In the genomic region with DNA sequence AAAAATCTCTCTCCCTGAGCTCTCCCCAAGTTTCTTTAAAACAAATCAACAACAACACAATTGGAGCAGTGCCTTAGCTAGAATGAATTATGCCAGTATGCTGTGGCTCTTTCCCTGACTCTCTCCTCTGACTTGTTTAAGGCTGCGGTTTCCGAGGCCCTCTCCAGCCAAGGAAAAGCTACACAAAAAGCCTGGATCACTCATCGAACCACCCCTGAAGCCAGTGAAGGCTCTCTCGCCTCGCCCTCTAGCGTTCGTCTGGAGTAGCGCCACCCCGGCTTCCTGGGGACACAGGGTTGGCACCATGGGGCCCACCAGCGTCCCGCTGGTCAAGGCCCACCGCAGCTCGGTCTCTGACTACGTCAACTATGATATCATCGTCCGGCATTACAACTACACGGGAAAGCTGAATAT, we compare ENCODE assay signal across 1 cellular context.
A peak's percentile ranks its signal among the peaks of the same experiment; 100 is the strongest.
TF ChIP-seq lines count a peak whose summit lies in the region.

No MANE protein-coding gene starts in this region.

TF ChIP-seq in HEK293, 187 proteins besides CTCF, POLR2A, EP300 and RAD21 (continued from another document and continues in another):
- peak; percentile 58 for TF ChIP-seq PATZ1 (tag by site-specific recombination; IDR thresholded peaks at IDR 0.05)
- TF ChIP-seq ZNF621 (tag by site-specific recombination; IDR thresholded peaks at IDR 0.05), result no peak
- no peak for TF ChIP-seq OSR2 (tag by site-specific recombination; IDR thresholded peaks at IDR 0.05)
- no peak for TF ChIP-seq GLI2 (tag by site-specific recombination; IDR thresholded peaks at IDR 0.05; ENCODE audit: borderline replicate concordance, low read depth)
- peak; percentile 87 for TF ChIP-seq ZNF561 (tag by site-specific recombination; IDR thresholded peaks at IDR 0.05; ENCODE audit: borderline replicate concordance)
- TF ChIP-seq ZBTB20 (tag by site-specific recombination; IDR thresholded peaks at IDR 0.05), result 0 out of 2 replicates have a peak, but pooled peaks have one; percentile 21
- TF ChIP-seq ZNF843 (tag by site-specific recombination; IDR thresholded peaks at IDR 0.05), result 0 out of 2 replicates have a peak, but pooled peaks have one; percentile 16
- TF ChIP-seq, protein P1, sequence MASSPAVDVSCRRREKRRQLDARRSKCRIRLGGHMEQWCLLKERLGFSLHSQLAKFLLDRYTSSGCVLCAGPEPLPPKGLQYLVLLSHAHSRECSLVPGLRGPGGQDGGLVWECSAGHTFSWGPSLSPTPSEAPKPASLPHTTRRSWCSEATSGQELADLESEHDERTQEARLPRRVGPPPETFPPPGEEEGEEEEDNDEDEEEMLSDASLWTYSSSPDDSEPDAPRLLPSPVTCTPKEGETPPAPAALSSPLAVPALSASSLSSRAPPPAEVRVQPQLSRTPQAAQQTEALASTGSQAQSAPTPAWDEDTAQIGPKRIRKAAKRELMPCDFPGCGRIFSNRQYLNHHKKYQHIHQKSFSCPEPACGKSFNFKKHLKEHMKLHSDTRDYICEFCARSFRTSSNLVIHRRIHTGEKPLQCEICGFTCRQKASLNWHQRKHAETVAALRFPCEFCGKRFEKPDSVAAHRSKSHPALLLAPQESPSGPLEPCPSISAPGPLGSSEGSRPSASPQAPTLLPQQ (tag by site-specific recombination; IDR thresholded peaks at IDR 0.05), result peak; percentile 100
- TF ChIP-seq ZNF548 (tag by site-specific recombination; IDR thresholded peaks at IDR 0.05), result no peak
- 0 out of 2 replicates have a peak, but pooled peaks have one; percentile 7 for TF ChIP-seq ZBTB44 (tag by site-specific recombination; IDR thresholded peaks at IDR 0.05)
- peak; percentile 83 for TF ChIP-seq ZNF660 (tag by site-specific recombination; IDR thresholded peaks at IDR 0.05)
- no peak for TF ChIP-seq ZNF391 (tag by site-specific recombination; IDR thresholded peaks at IDR 0.05; ENCODE audit: borderline replicate concordance, low read depth)
- TF ChIP-seq, protein P2, sequence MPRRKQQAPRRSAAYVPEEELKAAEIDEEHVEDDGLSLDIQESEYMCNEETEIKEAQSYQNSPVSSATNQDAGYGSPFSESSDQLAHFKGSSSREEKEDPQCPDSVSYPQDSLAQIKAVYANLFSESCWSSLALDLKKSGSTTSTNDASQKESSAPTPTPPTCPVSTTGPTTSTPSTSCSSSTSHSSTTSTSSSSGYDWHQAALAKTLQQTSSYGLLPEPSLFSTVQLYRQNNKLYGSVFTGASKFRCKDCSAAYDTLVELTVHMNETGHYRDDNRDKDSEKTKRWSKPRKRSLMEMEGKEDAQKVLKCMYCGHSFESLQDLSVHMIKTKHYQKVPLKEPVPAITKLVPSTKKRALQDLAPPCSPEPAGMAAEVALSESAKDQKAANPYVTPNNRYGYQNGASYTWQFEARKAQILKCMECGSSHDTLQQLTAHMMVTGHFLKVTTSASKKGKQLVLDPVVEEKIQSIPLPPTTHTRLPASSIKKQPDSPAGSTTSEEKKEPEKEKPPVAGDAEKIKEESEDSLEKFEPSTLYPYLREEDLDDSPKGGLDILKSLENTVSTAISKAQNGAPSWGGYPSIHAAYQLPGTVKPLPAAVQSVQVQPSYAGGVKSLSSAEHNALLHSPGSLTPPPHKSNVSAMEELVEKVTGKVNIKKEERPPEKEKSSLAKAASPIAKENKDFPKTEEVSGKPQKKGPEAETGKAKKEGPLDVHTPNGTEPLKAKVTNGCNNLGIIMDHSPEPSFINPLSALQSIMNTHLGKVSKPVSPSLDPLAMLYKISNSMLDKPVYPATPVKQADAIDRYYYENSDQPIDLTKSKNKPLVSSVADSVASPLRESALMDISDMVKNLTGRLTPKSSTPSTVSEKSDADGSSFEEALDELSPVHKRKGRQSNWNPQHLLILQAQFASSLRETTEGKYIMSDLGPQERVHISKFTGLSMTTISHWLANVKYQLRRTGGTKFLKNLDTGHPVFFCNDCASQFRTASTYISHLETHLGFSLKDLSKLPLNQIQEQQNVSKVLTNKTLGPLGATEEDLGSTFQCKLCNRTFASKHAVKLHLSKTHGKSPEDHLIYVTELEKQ (tag by site-specific recombination; IDR thresholded peaks at IDR 0.05; ENCODE audit: borderline replicate concordance), result no peak
- TF ChIP-seq, protein P3, sequence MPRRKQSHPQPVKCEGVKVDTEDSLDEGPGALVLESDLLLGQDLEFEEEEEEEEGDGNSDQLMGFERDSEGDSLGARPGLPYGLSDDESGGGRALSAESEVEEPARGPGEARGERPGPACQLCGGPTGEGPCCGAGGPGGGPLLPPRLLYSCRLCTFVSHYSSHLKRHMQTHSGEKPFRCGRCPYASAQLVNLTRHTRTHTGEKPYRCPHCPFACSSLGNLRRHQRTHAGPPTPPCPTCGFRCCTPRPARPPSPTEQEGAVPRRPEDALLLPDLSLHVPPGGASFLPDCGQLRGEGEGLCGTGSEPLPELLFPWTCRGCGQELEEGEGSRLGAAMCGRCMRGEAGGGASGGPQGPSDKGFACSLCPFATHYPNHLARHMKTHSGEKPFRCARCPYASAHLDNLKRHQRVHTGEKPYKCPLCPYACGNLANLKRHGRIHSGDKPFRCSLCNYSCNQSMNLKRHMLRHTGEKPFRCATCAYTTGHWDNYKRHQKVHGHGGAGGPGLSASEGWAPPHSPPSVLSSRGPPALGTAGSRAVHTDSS (tag by site-specific recombination; IDR thresholded peaks at IDR 0.05), result no peak
- TF ChIP-seq ZNF223 (tag by site-specific recombination; IDR thresholded peaks at IDR 0.05), result no peak
- peak; percentile 78 for TF ChIP-seq ZNF366 (tag by site-specific recombination; conservative IDR thresholded peaks at IDR 0.05)
- TF ChIP-seq TRIM28 (IDR thresholded peaks at IDR 0.05; ENCODE audit: borderline replicate concordance, low read length), result peak; percentile 56; the same call in 1 of the 2 replicates
- peak; percentile 49 for TF ChIP-seq GLIS1 (tag by site-specific recombination; IDR thresholded peaks at IDR 0.05)
- TF ChIP-seq PRDM1 (tag by site-specific recombination; IDR thresholded peaks at IDR 0.05), result peak; percentile 94
- peak; percentile 46; the same call in 1 of the 2 replicates for TF ChIP-seq ZNF324 (tag by site-specific recombination; IDR thresholded peaks at IDR 0.05)
- no peak for TF ChIP-seq KLF16 (tag by site-specific recombination; IDR thresholded peaks at IDR 0.05)
- TF ChIP-seq ZNF146 (tag by site-specific recombination; IDR thresholded peaks at IDR 0.05), result no peak
- peak; percentile 97 for TF ChIP-seq HIC1 (tag by site-specific recombination; IDR thresholded peaks at IDR 0.05)
- TF ChIP-seq ZXDB (tag by site-specific recombination; IDR thresholded peaks at IDR 0.05), result peak; percentile 64; the same call in 1 of the 2 replicates
- TF ChIP-seq, protein P4, sequence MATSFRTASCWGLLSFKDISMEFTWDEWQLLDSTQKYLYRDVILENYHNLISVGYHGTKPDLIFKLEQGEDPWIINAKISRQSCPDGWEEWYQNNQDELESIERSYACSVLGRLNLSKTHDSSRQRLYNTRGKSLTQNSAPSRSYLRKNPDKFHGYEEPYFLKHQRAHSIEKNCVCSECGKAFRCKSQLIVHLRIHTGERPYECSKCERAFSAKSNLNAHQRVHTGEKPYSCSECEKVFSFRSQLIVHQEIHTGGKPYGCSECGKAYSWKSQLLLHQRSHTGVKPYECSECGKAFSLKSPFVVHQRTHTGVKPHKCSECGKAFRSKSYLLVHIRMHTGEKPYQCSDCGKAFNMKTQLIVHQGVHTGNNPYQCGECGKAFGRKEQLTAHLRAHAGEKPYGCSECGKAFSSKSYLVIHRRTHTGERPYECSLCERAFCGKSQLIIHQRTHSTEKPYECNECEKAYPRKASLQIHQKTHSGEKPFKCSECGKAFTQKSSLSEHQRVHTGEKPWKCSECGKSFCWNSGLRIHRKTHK (tag by site-specific recombination; IDR thresholded peaks at IDR 0.05), result no peak
- no peak for TF ChIP-seq YY1 (tag by site-specific recombination; IDR thresholded peaks at IDR 0.05)
- TF ChIP-seq IKZF3 (tag by site-specific recombination; IDR thresholded peaks at IDR 0.05), result peak; percentile 94
- TF ChIP-seq ZSCAN30 (tag by site-specific recombination; IDR thresholded peaks at IDR 0.05), result peak; percentile 73
- no peak for TF ChIP-seq ZNF670 (tag by site-specific recombination; IDR thresholded peaks at IDR 0.05; ENCODE audit: low read depth)
- no peak for TF ChIP-seq ZNF792 (tag by site-specific recombination; IDR thresholded peaks at IDR 0.05)
- TF ChIP-seq ZNF654 (tag by site-specific recombination; IDR thresholded peaks at IDR 0.05; ENCODE audit: low read depth), result peak; percentile 51
- TF ChIP-seq, protein P5, sequence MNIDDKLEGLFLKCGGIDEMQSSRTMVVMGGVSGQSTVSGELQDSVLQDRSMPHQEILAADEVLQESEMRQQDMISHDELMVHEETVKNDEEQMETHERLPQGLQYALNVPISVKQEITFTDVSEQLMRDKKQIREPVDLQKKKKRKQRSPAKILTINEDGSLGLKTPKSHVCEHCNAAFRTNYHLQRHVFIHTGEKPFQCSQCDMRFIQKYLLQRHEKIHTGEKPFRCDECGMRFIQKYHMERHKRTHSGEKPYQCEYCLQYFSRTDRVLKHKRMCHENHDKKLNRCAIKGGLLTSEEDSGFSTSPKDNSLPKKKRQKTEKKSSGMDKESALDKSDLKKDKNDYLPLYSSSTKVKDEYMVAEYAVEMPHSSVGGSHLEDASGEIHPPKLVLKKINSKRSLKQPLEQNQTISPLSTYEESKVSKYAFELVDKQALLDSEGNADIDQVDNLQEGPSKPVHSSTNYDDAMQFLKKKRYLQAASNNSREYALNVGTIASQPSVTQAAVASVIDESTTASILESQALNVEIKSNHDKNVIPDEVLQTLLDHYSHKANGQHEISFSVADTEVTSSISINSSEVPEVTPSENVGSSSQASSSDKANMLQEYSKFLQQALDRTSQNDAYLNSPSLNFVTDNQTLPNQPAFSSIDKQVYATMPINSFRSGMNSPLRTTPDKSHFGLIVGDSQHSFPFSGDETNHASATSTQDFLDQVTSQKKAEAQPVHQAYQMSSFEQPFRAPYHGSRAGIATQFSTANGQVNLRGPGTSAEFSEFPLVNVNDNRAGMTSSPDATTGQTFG (tag by site-specific recombination; IDR thresholded peaks at IDR 0.05; ENCODE audit: borderline replicate concordance), result no peak
- TF ChIP-seq, protein P6, sequence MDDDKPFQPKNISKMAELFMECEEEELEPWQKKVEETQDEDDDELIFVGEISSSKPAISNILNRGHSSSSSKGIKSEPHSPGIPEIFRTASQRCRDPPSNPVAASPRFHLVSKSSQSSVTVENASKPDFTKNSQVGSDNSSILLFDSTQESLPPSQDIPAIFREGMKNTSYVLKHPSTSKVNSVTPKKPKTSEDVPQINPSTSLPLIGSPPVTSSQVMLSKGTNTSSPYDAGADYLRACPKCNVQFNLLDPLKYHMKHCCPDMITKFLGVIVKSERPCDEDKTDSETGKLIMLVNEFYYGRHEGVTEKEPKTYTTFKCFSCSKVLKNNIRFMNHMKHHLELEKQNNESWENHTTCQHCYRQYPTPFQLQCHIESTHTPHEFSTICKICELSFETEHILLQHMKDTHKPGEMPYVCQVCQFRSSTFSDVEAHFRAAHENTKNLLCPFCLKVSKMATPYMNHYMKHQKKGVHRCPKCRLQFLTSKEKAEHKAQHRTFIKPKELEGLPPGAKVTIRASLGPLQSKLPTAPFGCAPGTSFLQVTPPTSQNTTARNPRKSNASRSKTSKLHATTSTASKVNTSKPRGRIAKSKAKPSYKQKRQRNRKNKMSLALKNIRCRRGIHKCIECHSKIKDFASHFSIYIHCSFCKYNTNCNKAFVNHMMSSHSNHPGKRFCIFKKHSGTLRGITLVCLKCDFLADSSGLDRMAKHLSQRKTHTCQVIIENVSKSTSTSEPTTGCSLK (tag by site-specific recombination; IDR thresholded peaks at IDR 0.05), result no peak
- TF ChIP-seq WT1 (tag by site-specific recombination; IDR thresholded peaks at IDR 0.05), result no peak
- no peak for TF ChIP-seq KLF10 (tag by site-specific recombination; IDR thresholded peaks at IDR 0.05)
- TF ChIP-seq ZNF600 (tag by site-specific recombination; IDR thresholded peaks at IDR 0.05), result no peak
- TF ChIP-seq MYNN (tag by site-specific recombination; IDR thresholded peaks at IDR 0.05; ENCODE audit: borderline replicate concordance), result no peak
